Comparison of ENCODE assay signal across 1 cellular context in the genomic region with DNA sequence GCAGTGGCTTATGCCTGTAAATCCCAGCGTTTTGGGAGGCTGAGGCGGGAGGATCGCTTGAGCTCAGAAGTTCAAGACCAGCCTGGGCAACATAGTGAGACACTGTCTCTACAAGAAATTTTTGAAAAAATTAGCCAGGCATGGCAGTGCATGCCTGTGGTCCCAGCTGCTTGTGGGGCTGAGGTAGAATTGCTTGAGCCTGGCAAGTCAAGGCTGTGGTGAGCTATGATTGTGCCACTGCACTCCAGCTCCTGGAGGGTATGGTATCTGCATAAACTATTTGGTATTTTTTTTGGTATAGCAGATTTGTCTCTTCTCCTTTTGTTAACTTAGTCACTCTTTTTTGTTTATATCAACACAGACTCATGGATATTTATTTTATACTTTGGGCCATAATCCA.
TF ChIP-seq lines count a peak whose summit lies in the region.

No MANE protein-coding gene starts in this region.

TF ChIP-seq in IMR-90, 13 proteins besides CTCF, POLR2A, EP300 and RAD21 (continued from another document):
- no peak for TF ChIP-seq MAZ (IDR thresholded peaks at IDR 0.05; ENCODE audit: borderline replicate concordance, low read depth, low read length)
- TF ChIP-seq RCOR1 (IDR thresholded peaks at IDR 0.05; ENCODE audit: insufficient replicate concordance, low read length) = no peak
- TF ChIP-seq, protein P1, sequence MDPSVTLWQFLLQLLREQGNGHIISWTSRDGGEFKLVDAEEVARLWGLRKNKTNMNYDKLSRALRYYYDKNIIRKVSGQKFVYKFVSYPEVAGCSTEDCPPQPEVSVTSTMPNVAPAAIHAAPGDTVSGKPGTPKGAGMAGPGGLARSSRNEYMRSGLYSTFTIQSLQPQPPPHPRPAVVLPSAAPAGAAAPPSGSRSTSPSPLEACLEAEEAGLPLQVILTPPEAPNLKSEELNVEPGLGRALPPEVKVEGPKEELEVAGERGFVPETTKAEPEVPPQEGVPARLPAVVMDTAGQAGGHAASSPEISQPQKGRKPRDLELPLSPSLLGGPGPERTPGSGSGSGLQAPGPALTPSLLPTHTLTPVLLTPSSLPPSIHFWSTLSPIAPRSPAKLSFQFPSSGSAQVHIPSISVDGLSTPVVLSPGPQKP (IDR thresholded peaks at IDR 0.05; ENCODE audit: borderline replicate concordance, low read depth, low read length) = no peak
- no peak for TF ChIP-seq BHLHE40 (IDR thresholded peaks at IDR 0.05; ENCODE audit: low read depth, low read length)
